ENCODE assay signal across 24 cellular contexts in the genomic region with DNA sequence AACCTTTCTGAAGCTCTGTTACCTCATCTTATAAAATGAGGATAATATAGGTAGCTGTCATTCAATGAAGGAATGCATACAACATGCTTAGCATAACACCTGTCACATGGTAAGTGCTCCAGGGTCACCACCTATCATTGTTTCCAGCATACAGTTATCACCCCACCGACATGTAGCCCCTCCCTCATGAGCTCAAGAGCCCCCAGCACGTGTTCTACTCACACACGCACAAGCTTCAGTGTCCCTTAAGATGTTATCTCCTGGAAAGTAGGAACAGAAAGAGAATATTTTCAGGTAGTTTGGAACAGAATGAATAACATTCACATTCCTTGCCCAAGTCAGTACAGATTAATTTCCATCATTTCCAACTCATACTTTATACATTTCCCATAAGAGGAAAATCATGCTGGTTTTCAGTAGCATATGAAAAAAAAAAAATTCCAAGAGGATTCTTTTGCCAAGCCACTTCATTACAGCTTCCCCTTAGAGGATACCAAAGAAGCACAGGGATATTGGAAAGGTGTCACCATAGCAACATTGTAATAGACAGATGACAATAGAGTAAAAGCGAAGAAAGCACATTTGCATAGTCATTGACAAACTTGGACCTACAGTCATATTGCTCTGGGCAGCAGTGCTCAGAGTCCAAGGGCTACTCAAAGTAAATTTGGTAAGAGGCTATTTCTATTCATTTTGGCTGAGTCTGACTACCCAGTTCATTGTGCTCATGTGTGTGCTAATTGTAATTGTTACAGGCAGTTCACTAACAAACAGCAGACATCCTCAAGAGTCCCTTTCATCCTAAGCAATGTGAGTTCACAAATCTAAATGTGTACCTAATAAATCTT. TPM values are rescaled to one million over a fixed set of nuclear protein-coding genes. Genes with fewer than 3 reads are reported as not detected.
DNase-seq lines count a peak whose midpoint lies in the region; ATAC-seq and TF ChIP-seq lines count a peak whose summit lies in the region.
"Had no signal": no experiment of that assay in that cellular context is flagged by ENCODE, and none has a peak within 500 bp of the region (broad histone marks: within the 10 kb centered on the region; RNA-seq: fewer than 3 reads in every experiment).

No MANE protein-coding gene starts in this region.

- H3K9me3 Mint-ChIP-seq in type B pancreatic cell = no peaks in the 10 kb centered on the region
- H3K9me3 Mint-ChIP-seq: CD4-positive, alpha-beta memory T cell had no signal

- H3K27ac ChIP-seq in caudate nucleus (ENCODE audit: low read depth, low read length) = peak overlapping the region; percentile 44
- H3K27ac ChIP-seq: KMS-11, RWPE1 had no signal

- peak overlapping the region; percentile 42 for H3K27ac Mint-ChIP-seq in type B pancreatic cell
- H3K27ac Mint-ChIP-seq: CD4-positive, alpha-beta memory T cell had no signal

- H3K27me3 Mint-ChIP-seq in type B pancreatic cell = no peaks in the 10 kb centered on the region

- no peak for ATAC-seq in HG03095 (IDR thresholded peaks at IDR 0.05; ENCODE audit: unreplicated experiment)
- ATAC-seq: GM12878, SK-N-SH treated with all-trans-retinoic acid at 6 μM for 48 hours had no signal

- H3K4me3 Mint-ChIP-seq in type B pancreatic cell = peak overlapping the region; percentile 71

- peaks cover 42% of the 10 kb centered on the region for H3K4me1 Mint-ChIP-seq in type B pancreatic cell (ENCODE audit: unreplicated experiment)

- no peaks in the 10 kb centered on the region for H3K36me3 Mint-ChIP-seq in type B pancreatic cell

- peak; percentile 17 for DNase-seq in NCI-H748 (lab: John Stamatoyannopoulos, UW; ENCODE audit: unreplicated experiment)
- no peak for DNase-seq in NCI-H748 treated with DMSO at 0.1 percent for 48 hours (lab: John Stamatoyannopoulos, UW)
- no peak for DNase-seq in caudate nucleus (lab: John Stamatoyannopoulos, UW)
- peak; percentile 26 for DNase-seq in midbrain (lab: John Stamatoyannopoulos, UW)
- no peak for DNase-seq in type B pancreatic cell (ENCODE audit: extremely low spot score, unreplicated experiment)
- DNase-seq in kidney tubule cell (ENCODE audit: low spot score) = no peak
- no peak for DNase-seq in A172 (ENCODE audit: low spot score)
- DNase-seq: 8988T; BE2C; CD4-positive, alpha-beta memory T cell; GF-D8; NCI-H1048; NCI-H1436; NCI-H1930; NCI-H2171 treated with DMSO at 0.1 percent for 48 hours; NCI-H446; NCI-H774; SIG-M5 had no signal

- no peak for TF ChIP-seq CTCF in type B pancreatic cell (conservative IDR thresholded peaks at IDR 0.05)

RNA-seq across cellular contexts. Expression of a gene that starts 1.5 kb away (rescaled TPM):
- total RNA-seq in type B pancreatic cell (ENCODE audit: low replicate concordance) = 15.4 and 27.5 TPM in 2 replicates
- 0.02 TPM in 1 of 2 replicates, not detected in the other for total RNA-seq in A172 (2014; rRNA removed; shearing (Covaris generic))

RNA-seq across cellular contexts. Expression of a gene that starts 7.0 kb away (rescaled TPM):
- not detected in 2 replicates for total RNA-seq in type B pancreatic cell (ENCODE audit: low replicate concordance)
- total RNA-seq in A172 (2014; rRNA removed; shearing (Covaris generic)) = not detected in 2 replicates
- total RNA-seq: CD4-positive, alpha-beta memory T cell; GM12878; M059J had no signal

RNA-seq across cellular contexts. Expression of a gene that starts 42.1 kb away (rescaled TPM):
- 15.1 and 18.7 TPM in 2 replicates for total RNA-seq in type B pancreatic cell (ENCODE audit: low replicate concordance)
- total RNA-seq in A172 (2014; rRNA removed; shearing (Covaris generic)) = 7.5 and 8.1 TPM in 2 replicates

Comparison
In these comparisons a context has a peak if more than half of its experiments do, and no peak if none do; other contexts are left out.
1. DNase-seq: peak in NCI-H748 (single experiment) and midbrain (single experiment); none in NCI-H748 treated with DMSO at 0.1 percent for 48 hours (single experiment), caudate nucleus (0 of 61), type B pancreatic cell (single experiment), kidney tubule cell (single experiment) and A172 (single experiment).
2. RNA of a gene that starts 1.5 kb away (total RNA-seq): 15.4 to 27.5 TPM in type B pancreatic cell; 0.02 TPM in A172; every median in the first group is over 10 times any median in the second.